Comparison of ENCODE assay signal across 8 cellular contexts in genomic region chr17:9291912-9292562, GRCh38.
A peak's percentile ranks its signal among the peaks of the same experiment; 100 is the strongest.
DNase-seq lines count a peak whose midpoint lies in the region; ATAC-seq and TF ChIP-seq lines count a peak whose summit lies in the region.

No MANE protein-coding gene starts in this region.

- no peaks in the 10 kb centered on the region for H3K36me3 Mint-ChIP-seq in activated T-cell treated with anti-CD3 and anti-CD28 coated beads, Interleukin-2, amount 50 U/mL, for 24 hours (ENCODE audit: low read depth)

- peaks cover 49% of the 10 kb centered on the region for H3K4me1 Mint-ChIP-seq in activated T-cell treated with anti-CD3 and anti-CD28 coated beads, Interleukin-2, amount 50 U/mL, for 24 hours (ENCODE audit: low read depth)

- H3K27me3 ChIP-seq in gastroesophageal sphincter = no peaks in the 10 kb centered on the region

- ATAC-seq in gastroesophageal sphincter (peak; percentile 88), HG03520 (IDR thresholded peaks at IDR 0.05; ENCODE audit: unreplicated experiment) (no peak), GM19023 (IDR thresholded peaks at IDR 0.05; ENCODE audit: unreplicated experiment) (no peak)

- H3K4me3 Mint-ChIP-seq in activated T-cell treated with anti-CD3 and anti-CD28 coated beads, Interleukin-2, amount 50 U/mL, for 24 hours = no peak overlapping the region

- no peak for TF ChIP-seq EP300 in gastroesophageal sphincter (IDR thresholded peaks at IDR 0.05)

- WGBS in gastroesophageal sphincter (ENCODE audit: low coverage in 1 of 2), 2 donors = 18 to 26% methylated on average over 6 of the region's 8 CpGs

- H3K4me3 ChIP-seq in gastroesophageal sphincter = no peak overlapping the region

- no peaks in the 10 kb centered on the region for H3K36me3 ChIP-seq in gastroesophageal sphincter

- TF ChIP-seq CTCF in gastroesophageal sphincter (IDR thresholded peaks at IDR 0.05) = peak; percentile 73 to 87 (median 83)

- no peak for TF ChIP-seq POLR2A in gastroesophageal sphincter (IDR thresholded peaks at IDR 0.05)

- H3K27me3 Mint-ChIP-seq in activated T-cell treated with anti-CD3 and anti-CD28 coated beads, Interleukin-2, amount 50 U/mL, for 24 hours = no peaks in the 10 kb centered on the region

- peak overlapping the region; percentile 78 to 81 (median 79) for H3K27ac ChIP-seq in gastroesophageal sphincter

- no peaks in the 10 kb centered on the region for H3K9me3 ChIP-seq in gastroesophageal sphincter

- no peaks in the 10 kb centered on the region for H3K9me3 Mint-ChIP-seq in activated T-cell treated with anti-CD3 and anti-CD28 coated beads, Interleukin-2, amount 50 U/mL, for 24 hours

- peaks cover 10 to 65% (median 13%) of the 10 kb centered on the region in 3 donors for H3K4me1 ChIP-seq in gastroesophageal sphincter

- peak; percentile 65 for DNase-seq in GDM1 (lab: John Stamatoyannopoulos, UW)
- peak; percentile 1 for DNase-seq in LoVo (ENCODE audit: low spot score)
- DNase-seq in activated T-cell treated with anti-CD3 and anti-CD28 coated beads, Interleukin-2, amount 50 U/mL, for 24 hours = peak; percentile 65
- peak; percentile 43 for DNase-seq in pons (ENCODE audit: low spot score)
- no peak for DNase-seq in NCI-H1436 treated with DMSO at 0.1 percent for 48 hours (lab: John Stamatoyannopoulos, UW)

- peak overlapping the region; percentile 66 for H3K27ac Mint-ChIP-seq in activated T-cell treated with anti-CD3 and anti-CD28 coated beads, Interleukin-2, amount 50 U/mL, for 24 hours
